Comparison of ENCODE assay signal across 8 cellular contexts in genomic region chr7:141071855-141072547, GRCh38. TPM values are rescaled to one million over a fixed set of nuclear protein-coding genes. Genes with fewer than 3 reads are reported as not detected.
DNase-seq lines count a peak whose midpoint lies in the region; ATAC-seq and TF ChIP-seq lines count a peak whose summit lies in the region.

No MANE protein-coding gene starts in this region.

- H3K4me1 ChIP-seq in PC-9 (replicated peaks; ENCODE audit: insufficient read depth) = no peaks in the 10 kb centered on the region
- peaks cover 19 to 45% (median 24%) of the 10 kb centered on the region in 3 donors for H3K4me1 ChIP-seq in esophagus squamous epithelium
- no peaks in the 10 kb centered on the region for H3K4me1 ChIP-seq in rectal smooth muscle tissue (ENCODE audit: control insufficient read depth, insufficient read depth, low read length)

- peak overlapping the region; percentile 64 for H3K4me3 Mint-ChIP-seq in activated naive CD4-positive, alpha-beta T cell treated with anti-CD3 and anti-CD28 coated beads for 36 hours

- intact Hi-C loops in activated naive CD4-positive, alpha-beta T cell treated with anti-CD3 and anti-CD28 coated beads for 36 hours (cut with micrococcal nuclease) = loop anchor here (2.0 to 10.0 kb wide), 5 partner anchors 57 to 665 kb away; partner anchors contain the start of genes MRPS33 and SSBP1
- intact Hi-C loops in PC-9 (cut with micrococcal nuclease; ENCODE audit: unreplicated experiment) = no loop called here
- intact Hi-C loops in esophagus squamous epithelium (cut with DNase I) = loop anchor here (10.0 kb wide), 1 partner anchor 463 kb away; no protein-coding TSS in a partner anchor

- H3K79me2 ChIP-seq in PC-9 (ENCODE audit: low read depth) = no peaks in the 10 kb centered on the region

- no peak overlapping the region for H3K9ac ChIP-seq in rectal smooth muscle tissue (ENCODE audit: low read length)

- TF ChIP-seq CTCF in PC-9 (conservative IDR thresholded peaks at IDR 0.05) = no peak
- no peak for TF ChIP-seq CTCF in esophagus squamous epithelium (IDR thresholded peaks at IDR 0.05)

- CTCF ChIA-PET in activated naive CD4-positive, alpha-beta T cell treated with anti-CD3 and anti-CD28 coated beads for 36 hours (lab: Charles Lee) = interaction anchor here (0.6 to 1.4 kb wide), 3 partner anchors 57 to 461 kb away, joined by 3 to 8 read pairs (median 4); partner anchors contain the start of gene MRPS33
- CTCF ChIA-PET in PC-9 (lab: Charles Lee) = interaction anchor here (0.6 kb wide), 1 partner anchor 333 kb away, joined by 5 read pairs; no protein-coding TSS in a partner anchor

- BruUV-seq in PC-9 (replicated peaks; lab: Mats Ljungman, UMichigan) = no TSS peak

- no peak overlapping the region for H3K27ac ChIP-seq in PC-9
- peak overlapping the region in 2 of 4 donors; percentile 60 to 71 for H3K27ac ChIP-seq in esophagus squamous epithelium
- H3K27ac ChIP-seq in rectal smooth muscle tissue (ENCODE audit: low read depth, low read length) = no peak overlapping the region

- H3F3A ChIP-seq in PC-9 (ENCODE audit: insufficient read depth, low read depth) = no peaks in the 10 kb centered on the region

- H3K36me3 ChIP-seq in PC-9 (ENCODE audit: low read depth) (no peaks in the 10 kb centered on the region), esophagus squamous epithelium (no peaks in the 10 kb centered on the region), rectal smooth muscle tissue (ENCODE audit: control insufficient read depth, insufficient read depth, low read length) (no peaks in the 10 kb centered on the region)

- H3K9me3 Mint-ChIP-seq in activated naive CD4-positive, alpha-beta T cell treated with anti-CD3 and anti-CD28 coated beads for 36 hours = no peaks in the 10 kb centered on the region

- DNase-seq in activated naive CD4-positive, alpha-beta T cell treated with anti-CD3 and anti-CD28 coated beads for 36 hours = no peak
- no peak for DNase-seq in activated naive CD4-positive, alpha-beta T cell (lab: John Stamatoyannopoulos, UW)
- no peak for DNase-seq in PC-9
- DNase-seq in esophagus squamous epithelium (lab: John Stamatoyannopoulos, UW) = no peak
- DNase-seq in islet precursor cell = no peak

- peaks cover 53% of the 10 kb centered on the region for H3K27me3 Mint-ChIP-seq in activated naive CD4-positive, alpha-beta T cell treated with anti-CD3 and anti-CD28 coated beads for 36 hours (ENCODE audit: low read depth)

- POLR2A ChIA-PET in PC-9 (lab: Charles Lee; ENCODE audit: unreplicated experiment) = no interaction called here

- no peaks in the 10 kb centered on the region for H3K36me3 Mint-ChIP-seq in activated naive CD4-positive, alpha-beta T cell treated with anti-CD3 and anti-CD28 coated beads for 36 hours (ENCODE audit: low read depth)

- ATAC-seq in GM21515 (IDR thresholded peaks at IDR 0.05; ENCODE audit: unreplicated experiment) = no peak
- no peak for ATAC-seq in GM18517 (IDR thresholded peaks at IDR 0.05; ENCODE audit: unreplicated experiment)

- peaks cover 15% of the 10 kb centered on the region for H3K4me1 Mint-ChIP-seq in activated naive CD4-positive, alpha-beta T cell treated with anti-CD3 and anti-CD28 coated beads for 36 hours (ENCODE audit: low read depth)

- 0 out of 2 replicates have a peak overlapping the region, but pooled peaks have one; percentile 23 for H2AFZ ChIP-seq in PC-9

- no peak overlapping the region for H3K27ac Mint-ChIP-seq in activated naive CD4-positive, alpha-beta T cell treated with anti-CD3 and anti-CD28 coated beads for 36 hours

- peaks cover 45% of the 10 kb centered on the region for H3K27me3 ChIP-seq in PC-9 (ENCODE audit: insufficient read depth, low read depth)
- H3K27me3 ChIP-seq in esophagus squamous epithelium = peaks cover 0 to 67% (median 0%) of the 10 kb centered on the region in 4 donors
- peaks cover 3% of the 10 kb centered on the region for H3K27me3 ChIP-seq in rectal smooth muscle tissue (ENCODE audit: control insufficient read depth, insufficient read depth, low read length)

- H3K4me2 ChIP-seq in PC-9 = no peak overlapping the region

- no peak for TF ChIP-seq POLR2A in esophagus squamous epithelium (IDR thresholded peaks at IDR 0.05)

- H3K9me3 ChIP-seq in PC-9 (ENCODE audit: insufficient read depth, low read depth) = no peaks in the 10 kb centered on the region
- no peaks in the 10 kb centered on the region for H3K9me3 ChIP-seq in esophagus squamous epithelium

- H3K9me2 ChIP-seq in PC-9 (ENCODE audit: insufficient read depth) = no peaks in the 10 kb centered on the region

- H4K20me1 ChIP-seq in PC-9 (ENCODE audit: insufficient read depth) = no peaks in the 10 kb centered on the region

- WGBS in esophagus squamous epithelium, 2 donors = 0 to 6% methylated on average over 10 to 12 of the region's 21 CpGs

- H3K4me3 ChIP-seq in PC-9 = no peak overlapping the region
- peak overlapping the region; percentile 47 to 73 (median 56) for H3K4me3 ChIP-seq in esophagus squamous epithelium
- H3K4me3 ChIP-seq in rectal smooth muscle tissue (ENCODE audit: low read length) = peak overlapping the region; percentile 60

RNA-seq across cellular contexts. Expression of gene TMEM178B, which starts 1.9 kb away (rescaled TPM):
- under 1 TPM; 0.05 TPM for total RNA-seq in activated naive CD4-positive, alpha-beta T cell treated with anti-CD3 and anti-CD28 coated beads for 36 hours
- total RNA-seq in PC-9 (2021) (not detected in 2 replicates), esophagus squamous epithelium (1 to 10 TPM in 3 of 4 donors, under 1 TPM in 1; 0.95 to 1.7 (median 1.2) TPM)

RNA-seq across cellular contexts. Expression of gene MRPS33, which starts 57.2 kb away (rescaled TPM):
- 100 to 1,000 TPM; 116 to 120 TPM for total RNA-seq in activated naive CD4-positive, alpha-beta T cell treated with anti-CD3 and anti-CD28 coated beads for 36 hours
- 70.8 and 84.4 TPM in 2 replicates for total RNA-seq in PC-9 (2021)
- total RNA-seq in esophagus squamous epithelium = 10 to 100 TPM; 12.7 to 25.2 (median 16.1) TPM
